In the genomic region with DNA sequence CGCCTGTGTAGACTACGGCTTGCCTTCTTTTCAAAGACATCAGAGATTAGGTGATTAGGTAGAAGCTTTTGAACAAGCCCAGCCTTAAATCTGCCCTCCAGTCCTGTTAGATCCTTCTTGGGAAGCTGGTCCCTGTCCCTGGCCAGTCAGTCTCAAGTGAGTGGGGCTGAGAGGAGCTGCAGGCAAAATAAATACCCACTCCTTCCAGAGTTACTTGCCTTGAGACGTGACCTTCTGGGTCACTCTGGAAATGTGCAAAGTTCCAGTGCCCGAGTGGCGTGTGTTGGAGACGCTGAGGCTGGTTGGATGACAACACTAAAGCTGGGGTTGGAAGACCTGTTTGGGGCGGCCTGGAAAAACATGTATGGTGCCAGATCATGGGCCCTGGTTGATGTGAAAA, we compare ENCODE assay signal across 16 cellular contexts. TPM values are rescaled to one million over a fixed set of nuclear protein-coding genes. Genes with fewer than 3 reads are reported as not detected.
"Had no signal": no experiment of that assay in that cellular context is flagged by ENCODE, and none has a peak within 500 bp of the region (broad histone marks: within the 10 kb centered on the region; RNA-seq: fewer than 3 reads in every experiment).

No MANE protein-coding gene starts in this region.

- H3K27me3 ChIP-seq: adrenal gland, esophagus squamous epithelium, gastrocnemius medialis, spleen, thyroid gland had no signal

- ATAC-seq: activated CD8-positive, alpha-beta memory T cell treated with anti-CD3 and anti-CD28 coated beads, Interleukin-2, amount 10 ng/mL, durations not matched to agents 7 days and 5 days; activated naive CD4-positive, alpha-beta T cell treated with anti-CD3 and anti-CD28 coated beads, Interleukin-2, amount 50 U/mL, for 72 hours; mucosa of descending colon; stimulated activated naive CD8-positive, alpha-beta T cell treated with anti-CD3 and anti-CD28 coated beads, Interleukin-15, Interleukin-2, amounts not matched to agents 100 U/mL and 50 U/mL, for 24 hours had no signal

- H3K9me3 ChIP-seq: adrenal gland, esophagus squamous epithelium, gastrocnemius medialis, mucosa of descending colon, spleen, thyroid gland had no signal

- H3K4me3 ChIP-seq: adrenal gland, coronary artery, esophagus squamous epithelium, gastrocnemius medialis, mucosa of descending colon, spleen, thyroid gland had no signal

- DNase-seq: activated CD4-positive, alpha-beta memory T cell treated with anti-CD3 and anti-CD28 coated beads for 36 hours; activated CD4-positive, alpha-beta T cell treated with anti-CD3 and anti-CD28 coated beads for 48 hours; activated CD8-positive, alpha-beta memory T cell treated with anti-CD3 and anti-CD28 coated beads, Interleukin-2, amount 10 ng/mL, durations not matched to agents 7 days and 5 days; activated T-cell treated with anti-CD3 and anti-CD28 coated beads for 4 hours; adrenal gland; esophagus squamous epithelium; gastrocnemius medialis; mucosa of descending colon; stimulated activated CD4-positive, alpha-beta T cell treated with anti-CD3 and anti-CD28 coated beads, Interleukin-4, amount 100 ng/mL, for 24 hours; stimulated activated naive CD8-positive, alpha-beta T cell treated with anti-CD3 and anti-CD28 coated beads, Interleukin-15, Interleukin-2, amounts not matched to agents 100 U/mL and 50 U/mL, for 24 hours; substantia nigra; T1000; thyroid gland had no signal

- H3K27ac ChIP-seq: esophagus squamous epithelium, gastrocnemius medialis, spleen had no signal

- H3K36me3 ChIP-seq: adrenal gland, esophagus squamous epithelium, gastrocnemius medialis, spleen, thyroid gland had no signal

RNA-seq across cellular contexts. Expression of gene TCF7L1, which starts 32.1 kb away (rescaled TPM):
- total RNA-seq: activated CD8-positive, alpha-beta memory T cell treated with anti-CD3 and anti-CD28 coated beads, Interleukin-2, amount 10 ng/mL, durations not matched to agents 7 days and 5 days had no signal
